Comparison of ENCODE assay signal across 10 cellular contexts in the genomic region with DNA sequence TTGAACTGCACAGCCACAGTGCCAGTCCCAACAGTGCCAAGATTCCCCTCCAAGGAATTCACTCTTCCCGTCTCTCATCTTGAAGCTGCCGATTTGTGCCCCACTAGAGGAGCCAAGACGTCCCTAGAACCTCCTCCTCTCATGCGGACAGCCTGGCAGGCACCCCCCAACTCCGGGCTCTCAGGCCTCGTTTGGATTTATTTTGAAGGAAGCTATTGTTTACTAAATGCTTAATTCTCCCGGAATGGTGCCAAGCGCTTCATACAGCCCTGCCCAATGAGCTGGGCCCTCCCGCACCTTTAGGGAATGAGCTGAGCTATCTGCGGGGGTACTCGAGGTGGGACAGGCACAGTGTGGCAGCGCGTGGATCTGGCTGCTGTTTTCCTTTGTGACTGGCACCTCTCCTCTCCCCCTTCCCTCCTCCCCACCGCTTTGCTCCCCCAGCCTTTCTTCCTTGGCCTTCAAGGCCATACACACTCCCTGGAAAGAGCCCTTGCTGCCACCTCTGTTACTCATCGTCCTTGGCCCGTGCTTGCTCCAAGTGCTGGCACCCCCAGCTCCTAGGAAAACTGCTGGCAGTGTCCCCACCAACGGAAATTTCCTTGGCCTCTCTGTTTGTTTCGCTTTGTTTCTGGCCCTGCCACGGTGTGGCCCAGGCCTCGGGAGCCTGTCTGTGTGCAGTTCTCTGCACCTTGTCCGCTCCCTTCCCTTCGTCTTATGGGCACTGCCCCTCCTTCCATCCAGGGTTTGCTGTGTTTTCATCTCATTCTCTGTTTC. TPM values are rescaled to one million over a fixed set of nuclear protein-coding genes. Genes with fewer than 3 reads are reported as not detected.
DNase-seq lines count a peak whose midpoint lies in the region; ATAC-seq and TF ChIP-seq lines count a peak whose summit lies in the region.
"Had no signal": no experiment of that assay in that cellular context is flagged by ENCODE, and none has a peak within 500 bp of the region (broad histone marks: within the 10 kb centered on the region; RNA-seq: fewer than 3 reads in every experiment).

No MANE protein-coding gene starts in this region.

- H3K4me2 ChIP-seq in PC-9 = no peak overlapping the region

- peak; percentile 55 to 64 for ATAC-seq in right cardiac atrium
- ATAC-seq in HG03139 (IDR thresholded peaks at IDR 0.05; ENCODE audit: unreplicated experiment) = no peak
- no peak for ATAC-seq in T-cell (replicated peaks in 1 of 4)

- H3K27me3 ChIP-seq in right cardiac atrium (ENCODE audit: control insufficient read depth, insufficient read depth) (no peaks in the 10 kb centered on the region), rectal smooth muscle tissue (ENCODE audit: control insufficient read depth, insufficient read depth, low read length) (no peaks in the 10 kb centered on the region), PC-9 (ENCODE audit: insufficient read depth, low read depth) (no peaks in the 10 kb centered on the region)

- WGBS in adipose tissue, 3 donors = 41 to 62% (median 45%) methylated on average over 22 of the region's 22 CpGs
- 70% methylated on average over 22 of the region's 22 CpGs for WGBS in right cardiac atrium

- no peaks in the 10 kb centered on the region for H3K4me1 ChIP-seq in right cardiac atrium (ENCODE audit: control insufficient read depth, insufficient read depth, low read length)
- H3K4me1 ChIP-seq in rectal smooth muscle tissue (ENCODE audit: control insufficient read depth, insufficient read depth, low read length) = no peaks in the 10 kb centered on the region
- no peaks in the 10 kb centered on the region for H3K4me1 ChIP-seq in PC-9 (replicated peaks; ENCODE audit: insufficient read depth)

- no peaks in the 10 kb centered on the region for H3K4me1 Mint-ChIP-seq in T-cell

- H3K9me2 ChIP-seq in PC-9 (ENCODE audit: insufficient read depth) = no peaks in the 10 kb centered on the region

- CTCF ChIA-PET in T-cell (lab: Charles Lee) (no interaction called here), PC-9 (lab: Charles Lee) (no interaction called here)

- peak in 10 of 14 donors; percentile 11 to 92 (median 36) for DNase-seq in C1 segment of cervical spinal cord (lab: John Stamatoyannopoulos, UW)
- peak; percentile 59 to 80 (median 62) for DNase-seq in right cardiac atrium
- DNase-seq in T-cell = no peak
- no peak for DNase-seq in DMS79 (lab: John Stamatoyannopoulos, UW)
- DNase-seq in PC-9 = no peak
- DNase-seq: activated CD4-positive, alpha-beta T cell treated with anti-CD3 and anti-CD28 coated beads for 4 hours; NCI-H524 had no signal

- H3K9ac ChIP-seq in rectal smooth muscle tissue (ENCODE audit: low read length) = no peak overlapping the region

- no peak overlapping the region for H3K4me3 Mint-ChIP-seq in T-cell

- H3K27ac ChIP-seq in adipose tissue (ENCODE audit: low read depth, low read length) (peak overlapping the region; percentile 84), right cardiac atrium (ENCODE audit: low read length) (peak overlapping the region; percentile 47), rectal smooth muscle tissue (ENCODE audit: low read depth, low read length) (peak overlapping the region; percentile 45), PC-9 (no peak overlapping the region)

- no peak for TF ChIP-seq CTCF in PC-9 (conservative IDR thresholded peaks at IDR 0.05)

- H3K36me3 Mint-ChIP-seq in T-cell = peaks cover 53% of the 10 kb centered on the region

- POLR2A ChIA-PET in T-cell (lab: Charles Lee) = interaction anchor here in 1 of 2 donors (0.5 kb wide), 1 partner anchor 916 kb away, joined by 3 read pairs; no protein-coding TSS in a partner anchor
- POLR2A ChIA-PET in PC-9 (lab: Charles Lee; ENCODE audit: unreplicated experiment) = no interaction called here

- no peak overlapping the region for H2AFZ ChIP-seq in PC-9

- intact Hi-C loops in right cardiac atrium (cut with DNase I) (no loop called here), PC-9 (cut with micrococcal nuclease; ENCODE audit: unreplicated experiment) (no loop called here)

- H3K27me3 Mint-ChIP-seq in T-cell = no peaks in the 10 kb centered on the region

- no peak overlapping the region for H3K27ac Mint-ChIP-seq in T-cell

- BruUV-seq in PC-9 (replicated peaks; lab: Mats Ljungman, UMichigan) = no TSS peak

- peaks cover 28% of the 10 kb centered on the region for H3K36me3 ChIP-seq in rectal smooth muscle tissue (ENCODE audit: control insufficient read depth, insufficient read depth, low read length)
- H3K36me3 ChIP-seq in PC-9 (ENCODE audit: low read depth) = 0 out of 2 replicates have a peak, but pooled peaks cover 8% of the 10 kb centered on the region

- no peak overlapping the region for H3K4me3 ChIP-seq in right cardiac atrium (ENCODE audit: low read length)
- peak overlapping the region; percentile 27 for H3K4me3 ChIP-seq in rectal smooth muscle tissue (ENCODE audit: low read length)
- H3K4me3 ChIP-seq in PC-9 = no peak overlapping the region

- H4K20me1 ChIP-seq in PC-9 (ENCODE audit: insufficient read depth) = no peaks in the 10 kb centered on the region

- H3F3A ChIP-seq in PC-9 (ENCODE audit: insufficient read depth, low read depth) = no peaks in the 10 kb centered on the region; the same call in 1 of the 2 replicates

- H3K9me3 ChIP-seq in right cardiac atrium (ENCODE audit: control insufficient read depth, low read length) = no peaks in the 10 kb centered on the region
- no peaks in the 10 kb centered on the region for H3K9me3 ChIP-seq in PC-9 (ENCODE audit: insufficient read depth, low read depth)

- no peaks in the 10 kb centered on the region for H3K9me3 Mint-ChIP-seq in T-cell

- no peaks in the 10 kb centered on the region for H3K79me2 ChIP-seq in PC-9 (ENCODE audit: low read depth)

RNA-seq across cellular contexts. Expression of a gene that starts 49.9 kb away (rescaled TPM):
- polyA plus RNA-seq in adipose tissue = 10 to 100 TPM in 2 of 3 donors, 1 to 10 TPM in 1; 4.8 to 18.9 (median 14.6) TPM
- 10 to 100 TPM in 1 of 4 donors, 1 to 10 TPM in 3; 9.4 to 19.2 (median 9.8) TPM for total RNA-seq in right cardiac atrium
- polyA plus RNA-seq in right cardiac atrium = 7.2 TPM
- 10 to 100 TPM; 58.7 to 97.5 (median 72.6) TPM for total RNA-seq in T-cell
- 29.3 and 34.0 TPM in 2 replicates for total RNA-seq in PC-9 (2021)

Comparison
In these comparisons a context has a peak if more than half of its experiments do, and no peak if none do; other contexts are left out.
1. DNase-seq: peak in C1 segment of cervical spinal cord (10 of 14) and right cardiac atrium (3 of 3); none in T-cell (0 of 34), DMS79 (single experiment) and PC-9 (0 of 2).
2. ATAC-seq: peak in right cardiac atrium (2 of 2); none in HG03139 (single experiment) and T-cell (0 of 4).